ENCODE assay signal across 8 cellular contexts in genomic region chr13:27006519-27007161, GRCh38.
DNase-seq lines count a peak whose midpoint lies in the region; ATAC-seq and TF ChIP-seq lines count a peak whose summit lies in the region.

No MANE protein-coding gene starts in this region.

- H3K4me1 Mint-ChIP-seq in activated T-helper 17 cell treated with anti-CD3 and anti-CD28 coated beads, Interleukin-2, amount 50 U/mL, for 72 hours: no peaks in the 10 kb centered on the region

- H3K4me3 Mint-ChIP-seq in activated T-helper 17 cell treated with anti-CD3 and anti-CD28 coated beads, Interleukin-2, amount 50 U/mL, for 72 hours: no peak overlapping the region

- H3K36me3 Mint-ChIP-seq in activated T-helper 17 cell treated with anti-CD3 and anti-CD28 coated beads, Interleukin-2, amount 50 U/mL, for 72 hours (ENCODE audit: low read depth): no peaks in the 10 kb centered on the region

- H3K9me3 Mint-ChIP-seq in activated T-helper 17 cell treated with anti-CD3 and anti-CD28 coated beads, Interleukin-2, amount 50 U/mL, for 72 hours: no peaks in the 10 kb centered on the region

- DNase-seq in AG10803 (ENCODE audit: low read depth) (peak; percentile 40), NCI-H1105 (lab: John Stamatoyannopoulos, UW) (peak; percentile 71), astrocyte of the spinal cord (ENCODE audit: low read depth, low spot score) (no peak), iPS-NIHi7 (ENCODE audit: extremely low spot score) (peak; percentile 42)
- no peak for DNase-seq in effector CD8-positive, alpha-beta T cell (lab: John Stamatoyannopoulos, UW)

- in situ Hi-C loops in astrocyte of the spinal cord (cut with HindIII; ENCODE audit: low sequenced_read_pairs): no loop called here

- no peak overlapping the region for H3K27ac ChIP-seq in skin epidermis

- H3K27me3 Mint-ChIP-seq in activated T-helper 17 cell treated with anti-CD3 and anti-CD28 coated beads, Interleukin-2, amount 50 U/mL, for 72 hours: peaks cover 46% of the 10 kb centered on the region

- no peak for ATAC-seq in activated T-helper 17 cell treated with anti-CD3 and anti-CD28 coated beads, Interleukin-2, amount 50 U/mL, for 72 hours (replicated peaks)
- no peak for ATAC-seq in HG02885 (IDR thresholded peaks at IDR 0.05; ENCODE audit: poor library complexity, unreplicated experiment)

- H3K4me3 ChIP-seq in AG10803 (ENCODE audit: low read length): peak overlapping the region; percentile 51
- H3K4me3 ChIP-seq in astrocyte of the spinal cord (ENCODE audit: low read depth, low read length): peak overlapping the region; percentile 30
- peak overlapping the region in 6 of 7 experiments; percentile 6 to 41 (median 18) for H3K4me3 ChIP-seq in skin epidermis

- TF ChIP-seq CTCF in AG10803 (conservative IDR thresholded peaks at IDR 0.05; ENCODE audit: low read length): no peak
- TF ChIP-seq CTCF in astrocyte of the spinal cord (IDR thresholded peaks at IDR 0.05; ENCODE audit: low read depth, low read length): no peak

- no peak overlapping the region for H3K27ac Mint-ChIP-seq in activated T-helper 17 cell treated with anti-CD3 and anti-CD28 coated beads, Interleukin-2, amount 50 U/mL, for 72 hours

Comparison
In these comparisons a context has a peak if more than half of its experiments do, and no peak if none do; other contexts are left out.
1. DNase-seq: peak in AG10803 (single experiment), NCI-H1105 (single experiment) and iPS-NIHi7 (single experiment); none in astrocyte of the spinal cord (single experiment) and effector CD8-positive, alpha-beta T cell (single experiment).
2. Peak in every context shown above with its lines, with median percentiles within 50 percentile points of each other: H3K4me3 ChIP-seq.